2 cellular contexts compared by ENCODE assay signal in the genomic region with DNA sequence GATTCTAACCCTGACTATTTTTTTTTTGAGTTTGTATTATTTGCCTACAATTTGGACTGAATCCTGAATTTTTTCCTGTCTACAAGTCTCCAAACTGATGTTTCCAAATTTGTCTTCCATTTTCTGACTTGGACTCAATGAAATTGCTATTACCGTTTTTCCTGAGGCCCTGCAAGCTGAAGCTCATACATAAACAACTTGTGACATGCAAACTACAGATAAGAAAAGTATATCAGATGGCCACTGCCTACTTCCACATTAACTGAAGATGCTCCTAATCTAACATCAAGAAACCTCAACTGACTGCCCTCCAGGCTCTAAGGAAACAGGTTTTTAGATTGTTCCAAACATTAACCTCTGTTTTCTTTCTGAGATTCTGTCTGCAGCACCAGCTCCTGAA.
A peak's percentile ranks its signal among the peaks of the same experiment; 100 is the strongest.
TF ChIP-seq lines count a peak whose summit lies in the region.

No MANE protein-coding gene starts in this region.

TF ChIP-seq in GM23338, 12 proteins besides CTCF, POLR2A, EP300 and RAD21 (continues in another document):
- no peak for TF ChIP-seq STAT1 (IDR thresholded peaks at IDR 0.05; ENCODE audit: unreplicated experiment)
- TF ChIP-seq, protein P1, sequence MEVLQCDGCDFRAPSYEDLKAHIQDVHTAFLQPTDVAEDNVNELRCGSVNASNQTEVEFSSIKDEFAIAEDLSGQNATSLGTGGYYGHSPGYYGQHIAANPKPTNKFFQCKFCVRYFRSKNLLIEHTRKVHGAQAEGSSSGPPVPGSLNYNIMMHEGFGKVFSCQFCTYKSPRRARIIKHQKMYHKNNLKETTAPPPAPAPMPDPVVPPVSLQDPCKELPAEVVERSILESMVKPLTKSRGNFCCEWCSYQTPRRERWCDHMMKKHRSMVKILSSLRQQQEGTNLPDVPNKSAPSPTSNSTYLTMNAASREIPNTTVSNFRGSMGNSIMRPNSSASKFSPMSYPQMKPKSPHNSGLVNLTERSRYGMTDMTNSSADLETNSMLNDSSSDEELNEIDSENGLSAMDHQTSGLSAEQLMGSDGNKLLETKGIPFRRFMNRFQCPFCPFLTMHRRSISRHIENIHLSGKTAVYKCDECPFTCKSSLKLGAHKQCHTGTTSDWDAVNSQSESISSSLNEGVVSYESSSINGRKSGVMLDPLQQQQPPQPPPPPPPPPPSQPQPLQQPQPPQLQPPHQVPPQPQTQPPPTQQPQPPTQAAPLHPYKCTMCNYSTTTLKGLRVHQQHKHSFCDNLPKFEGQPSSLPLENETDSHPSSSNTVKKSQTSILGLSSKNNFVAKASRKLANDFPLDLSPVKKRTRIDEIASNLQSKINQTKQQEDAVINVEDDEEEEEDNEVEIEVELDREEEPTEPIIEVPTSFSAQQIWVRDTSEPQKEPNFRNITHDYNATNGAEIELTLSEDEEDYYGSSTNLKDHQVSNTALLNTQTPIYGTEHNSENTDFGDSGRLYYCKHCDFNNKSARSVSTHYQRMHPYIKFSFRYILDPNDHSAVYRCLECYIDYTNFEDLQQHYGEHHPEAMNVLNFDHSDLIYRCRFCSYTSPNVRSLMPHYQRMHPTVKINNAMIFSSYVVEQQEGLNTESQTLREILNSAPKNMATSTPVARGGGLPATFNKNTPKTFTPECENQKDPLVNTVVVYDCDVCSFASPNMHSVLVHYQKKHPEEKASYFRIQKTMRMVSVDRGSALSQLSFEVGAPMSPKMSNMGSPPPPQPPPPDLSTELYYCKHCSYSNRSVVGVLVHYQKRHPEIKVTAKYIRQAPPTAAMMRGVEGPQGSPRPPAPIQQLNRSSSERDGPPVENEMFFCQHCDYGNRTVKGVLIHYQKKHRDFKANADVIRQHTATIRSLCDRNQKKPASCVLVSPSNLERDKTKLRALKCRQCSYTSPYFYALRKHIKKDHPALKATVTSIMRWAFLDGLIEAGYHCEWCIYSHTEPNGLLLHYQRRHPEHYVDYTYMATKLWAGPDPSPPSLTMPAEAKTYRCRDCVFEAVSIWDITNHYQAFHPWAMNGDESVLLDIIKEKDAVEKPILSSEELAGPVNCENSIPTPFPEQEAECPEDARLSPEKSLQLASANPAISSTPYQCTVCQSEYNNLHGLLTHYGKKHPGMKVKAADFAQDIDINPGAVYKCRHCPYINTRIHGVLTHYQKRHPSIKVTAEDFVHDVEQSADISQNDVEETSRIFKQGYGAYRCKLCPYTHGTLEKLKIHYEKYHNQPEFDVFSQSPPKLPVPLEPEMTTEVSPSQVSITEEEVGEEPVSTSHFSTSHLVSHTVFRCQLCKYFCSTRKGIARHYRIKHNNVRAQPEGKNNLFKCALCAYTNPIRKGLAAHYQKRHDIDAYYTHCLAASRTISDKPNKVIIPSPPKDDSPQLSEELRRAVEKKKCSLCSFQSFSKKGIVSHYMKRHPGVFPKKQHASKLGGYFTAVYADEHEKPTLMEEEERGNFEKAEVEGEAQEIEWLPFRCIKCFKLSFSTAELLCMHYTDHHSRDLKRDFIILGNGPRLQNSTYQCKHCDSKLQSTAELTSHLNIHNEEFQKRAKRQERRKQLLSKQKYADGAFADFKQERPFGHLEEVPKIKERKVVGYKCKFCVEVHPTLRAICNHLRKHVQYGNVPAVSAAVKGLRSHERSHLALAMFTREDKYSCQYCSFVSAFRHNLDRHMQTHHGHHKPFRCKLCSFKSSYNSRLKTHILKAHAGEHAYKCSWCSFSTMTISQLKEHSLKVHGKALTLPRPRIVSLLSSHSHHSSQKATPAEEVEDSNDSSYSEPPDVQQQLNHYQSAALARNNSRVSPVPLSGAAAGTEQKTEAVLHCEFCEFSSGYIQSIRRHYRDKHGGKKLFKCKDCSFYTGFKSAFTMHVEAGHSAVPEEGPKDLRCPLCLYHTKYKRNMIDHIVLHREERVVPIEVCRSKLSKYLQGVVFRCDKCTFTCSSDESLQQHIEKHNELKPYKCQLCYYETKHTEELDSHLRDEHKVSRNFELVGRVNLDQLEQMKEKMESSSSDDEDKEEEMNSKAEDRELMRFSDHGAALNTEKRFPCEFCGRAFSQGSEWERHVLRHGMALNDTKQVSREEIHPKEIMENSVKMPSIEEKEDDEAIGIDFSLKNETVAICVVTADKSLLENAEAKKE (CRISPR knock-in tag; IDR thresholded peaks at IDR 0.05): no peak
- TF ChIP-seq, protein P2, sequence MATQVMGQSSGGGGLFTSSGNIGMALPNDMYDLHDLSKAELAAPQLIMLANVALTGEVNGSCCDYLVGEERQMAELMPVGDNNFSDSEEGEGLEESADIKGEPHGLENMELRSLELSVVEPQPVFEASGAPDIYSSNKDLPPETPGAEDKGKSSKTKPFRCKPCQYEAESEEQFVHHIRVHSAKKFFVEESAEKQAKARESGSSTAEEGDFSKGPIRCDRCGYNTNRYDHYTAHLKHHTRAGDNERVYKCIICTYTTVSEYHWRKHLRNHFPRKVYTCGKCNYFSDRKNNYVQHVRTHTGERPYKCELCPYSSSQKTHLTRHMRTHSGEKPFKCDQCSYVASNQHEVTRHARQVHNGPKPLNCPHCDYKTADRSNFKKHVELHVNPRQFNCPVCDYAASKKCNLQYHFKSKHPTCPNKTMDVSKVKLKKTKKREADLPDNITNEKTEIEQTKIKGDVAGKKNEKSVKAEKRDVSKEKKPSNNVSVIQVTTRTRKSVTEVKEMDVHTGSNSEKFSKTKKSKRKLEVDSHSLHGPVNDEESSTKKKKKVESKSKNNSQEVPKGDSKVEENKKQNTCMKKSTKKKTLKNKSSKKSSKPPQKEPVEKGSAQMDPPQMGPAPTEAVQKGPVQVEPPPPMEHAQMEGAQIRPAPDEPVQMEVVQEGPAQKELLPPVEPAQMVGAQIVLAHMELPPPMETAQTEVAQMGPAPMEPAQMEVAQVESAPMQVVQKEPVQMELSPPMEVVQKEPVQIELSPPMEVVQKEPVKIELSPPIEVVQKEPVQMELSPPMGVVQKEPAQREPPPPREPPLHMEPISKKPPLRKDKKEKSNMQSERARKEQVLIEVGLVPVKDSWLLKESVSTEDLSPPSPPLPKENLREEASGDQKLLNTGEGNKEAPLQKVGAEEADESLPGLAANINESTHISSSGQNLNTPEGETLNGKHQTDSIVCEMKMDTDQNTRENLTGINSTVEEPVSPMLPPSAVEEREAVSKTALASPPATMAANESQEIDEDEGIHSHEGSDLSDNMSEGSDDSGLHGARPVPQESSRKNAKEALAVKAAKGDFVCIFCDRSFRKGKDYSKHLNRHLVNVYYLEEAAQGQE (IDR thresholded peaks at IDR 0.05; ENCODE audit: unreplicated experiment): no peak
- no peak for TF ChIP-seq CREB1 (CRISPR knock-in tag; IDR thresholded peaks at IDR 0.05; ENCODE audit: low read depth)
- TF ChIP-seq EZH2phosphoT487 (IDR thresholded peaks at IDR 0.05; ENCODE audit: unreplicated experiment): no peak
- TF ChIP-seq EZH2 (IDR thresholded peaks at IDR 0.05; ENCODE audit: low read depth, unreplicated experiment): no peak
- no peak for TF ChIP-seq ZNF331 (CRISPR knock-in tag; IDR thresholded peaks at IDR 0.05; ENCODE audit: low read depth)
- TF ChIP-seq POLR2AphosphoS5 (IDR thresholded peaks at IDR 0.05; ENCODE audit: low read depth): no peak
- TF ChIP-seq, protein P3, sequence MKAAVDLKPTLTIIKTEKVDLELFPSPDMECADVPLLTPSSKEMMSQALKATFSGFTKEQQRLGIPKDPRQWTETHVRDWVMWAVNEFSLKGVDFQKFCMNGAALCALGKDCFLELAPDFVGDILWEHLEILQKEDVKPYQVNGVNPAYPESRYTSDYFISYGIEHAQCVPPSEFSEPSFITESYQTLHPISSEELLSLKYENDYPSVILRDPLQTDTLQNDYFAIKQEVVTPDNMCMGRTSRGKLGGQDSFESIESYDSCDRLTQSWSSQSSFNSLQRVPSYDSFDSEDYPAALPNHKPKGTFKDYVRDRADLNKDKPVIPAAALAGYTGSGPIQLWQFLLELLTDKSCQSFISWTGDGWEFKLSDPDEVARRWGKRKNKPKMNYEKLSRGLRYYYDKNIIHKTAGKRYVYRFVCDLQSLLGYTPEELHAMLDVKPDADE (IDR thresholded peaks at IDR 0.05): no peak
- TF ChIP-seq JUNB (IDR thresholded peaks at IDR 0.05; ENCODE audit: unreplicated experiment): no peak

TF ChIP-seq in K562, 482 proteins besides CTCF, POLR2A, EP300 and RAD21 (continues in another document):
- no peak for TF ChIP-seq ZNF431 (CRISPR knock-in tag; IDR thresholded peaks at IDR 0.05)
- TF ChIP-seq TAL1 (IDR thresholded peaks at IDR 0.05): 0 out of 2 replicates have a peak, but pooled peaks have one; percentile 11
- TF ChIP-seq ZNF134 (CRISPR knock-in tag; conservative IDR thresholded peaks at IDR 0.05): 0 out of 2 replicates have a peak, but pooled peaks have one; percentile 41
- TF ChIP-seq, protein P4, sequence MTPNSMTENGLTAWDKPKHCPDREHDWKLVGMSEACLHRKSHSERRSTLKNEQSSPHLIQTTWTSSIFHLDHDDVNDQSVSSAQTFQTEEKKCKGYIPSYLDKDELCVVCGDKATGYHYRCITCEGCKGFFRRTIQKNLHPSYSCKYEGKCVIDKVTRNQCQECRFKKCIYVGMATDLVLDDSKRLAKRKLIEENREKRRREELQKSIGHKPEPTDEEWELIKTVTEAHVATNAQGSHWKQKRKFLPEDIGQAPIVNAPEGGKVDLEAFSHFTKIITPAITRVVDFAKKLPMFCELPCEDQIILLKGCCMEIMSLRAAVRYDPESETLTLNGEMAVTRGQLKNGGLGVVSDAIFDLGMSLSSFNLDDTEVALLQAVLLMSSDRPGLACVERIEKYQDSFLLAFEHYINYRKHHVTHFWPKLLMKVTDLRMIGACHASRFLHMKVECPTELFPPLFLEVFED (CRISPR knock-in tag; conservative IDR thresholded peaks at IDR 0.05): no peak
- peak; percentile 71; the same call in 1 of the 2 replicates for TF ChIP-seq ARID1B (IDR thresholded peaks at IDR 0.05)
- no peak for TF ChIP-seq SP1 (CRISPR knock-in tag; IDR thresholded peaks at IDR 0.05)
- TF ChIP-seq PPARD (CRISPR knock-in tag; IDR thresholded peaks at IDR 0.05): no peak
- peak; percentile 21; the same call in 1 of the 2 replicates for TF ChIP-seq KLF16 (IDR thresholded peaks at IDR 0.05)
- peak; percentile 37; the same call in 1 of the 2 replicates for TF ChIP-seq DPF2 (IDR thresholded peaks at IDR 0.05)
- peak; percentile 71 for TF ChIP-seq ZNF197 (CRISPR knock-in tag; IDR thresholded peaks at IDR 0.05; ENCODE audit: low read depth)
- TF ChIP-seq HDAC2 (IDR thresholded peaks at IDR 0.05): peak; percentile 29; the same call in 1 of the 2 replicates
- TF ChIP-seq GABPB1 (CRISPR knock-in tag; IDR thresholded peaks at IDR 0.05): no peak
- TF ChIP-seq, protein P5, sequence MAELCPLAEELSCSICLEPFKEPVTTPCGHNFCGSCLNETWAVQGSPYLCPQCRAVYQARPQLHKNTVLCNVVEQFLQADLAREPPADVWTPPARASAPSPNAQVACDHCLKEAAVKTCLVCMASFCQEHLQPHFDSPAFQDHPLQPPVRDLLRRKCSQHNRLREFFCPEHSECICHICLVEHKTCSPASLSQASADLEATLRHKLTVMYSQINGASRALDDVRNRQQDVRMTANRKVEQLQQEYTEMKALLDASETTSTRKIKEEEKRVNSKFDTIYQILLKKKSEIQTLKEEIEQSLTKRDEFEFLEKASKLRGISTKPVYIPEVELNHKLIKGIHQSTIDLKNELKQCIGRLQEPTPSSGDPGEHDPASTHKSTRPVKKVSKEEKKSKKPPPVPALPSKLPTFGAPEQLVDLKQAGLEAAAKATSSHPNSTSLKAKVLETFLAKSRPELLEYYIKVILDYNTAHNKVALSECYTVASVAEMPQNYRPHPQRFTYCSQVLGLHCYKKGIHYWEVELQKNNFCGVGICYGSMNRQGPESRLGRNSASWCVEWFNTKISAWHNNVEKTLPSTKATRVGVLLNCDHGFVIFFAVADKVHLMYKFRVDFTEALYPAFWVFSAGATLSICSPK (IDR thresholded peaks at IDR 0.05; ENCODE audit: borderline replicate concordance): no peak
- TF ChIP-seq, protein P6, sequence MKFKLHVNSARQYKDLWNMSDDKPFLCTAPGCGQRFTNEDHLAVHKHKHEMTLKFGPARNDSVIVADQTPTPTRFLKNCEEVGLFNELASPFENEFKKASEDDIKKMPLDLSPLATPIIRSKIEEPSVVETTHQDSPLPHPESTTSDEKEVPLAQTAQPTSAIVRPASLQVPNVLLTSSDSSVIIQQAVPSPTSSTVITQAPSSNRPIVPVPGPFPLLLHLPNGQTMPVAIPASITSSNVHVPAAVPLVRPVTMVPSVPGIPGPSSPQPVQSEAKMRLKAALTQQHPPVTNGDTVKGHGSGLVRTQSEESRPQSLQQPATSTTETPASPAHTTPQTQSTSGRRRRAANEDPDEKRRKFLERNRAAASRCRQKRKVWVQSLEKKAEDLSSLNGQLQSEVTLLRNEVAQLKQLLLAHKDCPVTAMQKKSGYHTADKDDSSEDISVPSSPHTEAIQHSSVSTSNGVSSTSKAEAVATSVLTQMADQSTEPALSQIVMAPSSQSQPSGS (CRISPR knock-in tag; IDR thresholded peaks at IDR 0.05): no peak
- no peak for TF ChIP-seq TAF7 (tag; IDR thresholded peaks at IDR 0.05)
- TF ChIP-seq, protein P7, sequence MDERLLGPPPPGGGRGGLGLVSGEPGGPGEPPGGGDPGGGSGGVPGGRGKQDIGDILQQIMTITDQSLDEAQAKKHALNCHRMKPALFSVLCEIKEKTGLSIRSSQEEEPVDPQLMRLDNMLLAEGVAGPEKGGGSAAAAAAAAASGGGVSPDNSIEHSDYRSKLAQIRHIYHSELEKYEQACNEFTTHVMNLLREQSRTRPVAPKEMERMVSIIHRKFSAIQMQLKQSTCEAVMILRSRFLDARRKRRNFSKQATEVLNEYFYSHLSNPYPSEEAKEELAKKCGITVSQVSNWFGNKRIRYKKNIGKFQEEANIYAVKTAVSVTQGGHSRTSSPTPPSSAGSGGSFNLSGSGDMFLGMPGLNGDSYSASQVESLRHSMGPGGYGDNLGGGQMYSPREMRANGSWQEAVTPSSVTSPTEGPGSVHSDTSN (CRISPR knock-in tag; IDR thresholded peaks at IDR 0.05; ENCODE audit: low read depth): no peak
- TF ChIP-seq, protein P7 (tag; conservative IDR thresholded peaks at IDR 0.05; ENCODE audit: low read depth): peak; percentile 71
- no peak for TF ChIP-seq RBM17 (IDR thresholded peaks at IDR 0.05; ENCODE audit: borderline replicate concordance, low read depth, low read length)
- TF ChIP-seq, protein P8, sequence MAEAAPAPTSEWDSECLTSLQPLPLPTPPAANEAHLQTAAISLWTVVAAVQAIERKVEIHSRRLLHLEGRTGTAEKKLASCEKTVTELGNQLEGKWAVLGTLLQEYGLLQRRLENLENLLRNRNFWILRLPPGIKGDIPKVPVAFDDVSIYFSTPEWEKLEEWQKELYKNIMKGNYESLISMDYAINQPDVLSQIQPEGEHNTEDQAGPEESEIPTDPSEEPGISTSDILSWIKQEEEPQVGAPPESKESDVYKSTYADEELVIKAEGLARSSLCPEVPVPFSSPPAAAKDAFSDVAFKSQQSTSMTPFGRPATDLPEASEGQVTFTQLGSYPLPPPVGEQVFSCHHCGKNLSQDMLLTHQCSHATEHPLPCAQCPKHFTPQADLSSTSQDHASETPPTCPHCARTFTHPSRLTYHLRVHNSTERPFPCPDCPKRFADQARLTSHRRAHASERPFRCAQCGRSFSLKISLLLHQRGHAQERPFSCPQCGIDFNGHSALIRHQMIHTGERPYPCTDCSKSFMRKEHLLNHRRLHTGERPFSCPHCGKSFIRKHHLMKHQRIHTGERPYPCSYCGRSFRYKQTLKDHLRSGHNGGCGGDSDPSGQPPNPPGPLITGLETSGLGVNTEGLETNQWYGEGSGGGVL (CRISPR knock-in tag; IDR thresholded peaks at IDR 0.05): no peak
- TF ChIP-seq, protein P9, sequence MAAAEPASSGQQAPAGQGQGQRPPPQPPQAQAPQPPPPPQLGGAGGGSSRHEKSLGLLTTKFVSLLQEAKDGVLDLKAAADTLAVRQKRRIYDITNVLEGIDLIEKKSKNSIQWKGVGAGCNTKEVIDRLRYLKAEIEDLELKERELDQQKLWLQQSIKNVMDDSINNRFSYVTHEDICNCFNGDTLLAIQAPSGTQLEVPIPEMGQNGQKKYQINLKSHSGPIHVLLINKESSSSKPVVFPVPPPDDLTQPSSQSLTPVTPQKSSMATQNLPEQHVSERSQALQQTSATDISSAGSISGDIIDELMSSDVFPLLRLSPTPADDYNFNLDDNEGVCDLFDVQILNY (CRISPR knock-in tag; IDR thresholded peaks at IDR 0.05): no peak
